Comparison of ENCODE assay signal across 38 cellular contexts in genomic region chr11:37995886-37996285, GRCh38.
"Had no signal": no experiment of that assay in that cellular context is flagged by ENCODE, and none has a peak within 500 bp of the region (broad histone marks: within the 10 kb centered on the region; RNA-seq: fewer than 3 reads in every experiment).

No MANE protein-coding gene starts in this region.

- H3K4me3 ChIP-seq: adrenal gland, body of pancreas, breast epithelium, cardiac muscle cell had no signal

- H3K27ac Mint-ChIP-seq: activated B cell treated with CpG ODN at 0.5 μM for 24 hours; activated CD4-positive, alpha-beta memory T cell treated with anti-CD3 and anti-CD28 coated beads for 36 hours; activated CD4-positive, alpha-beta T cell treated with anti-CD3 and anti-CD28 coated beads, Interleukin-2, amount 10 ng/mL, durations not matched to agents 24 days and 14 days; activated CD8-positive, alpha-beta T cell treated with anti-CD3 and anti-CD28 coated beads for 36 hours; activated naive CD4-positive, alpha-beta T cell treated with anti-CD3 and anti-CD28 coated beads for 36 hours; activated naive CD4-positive, alpha-beta T cell treated with anti-CD3 and anti-CD28 coated beads, Interleukin-2, amount 50 U/mL, for 72 hours; activated naive CD8-positive, alpha-beta T cell treated with anti-CD3 and anti-CD28 coated beads for 36 hours; activated T-cell treated with anti-CD3 and anti-CD28 coated beads, Interleukin-2, amount 50 U/mL, for 72 hours; activated T-helper 1 cell treated with anti-CD3 and anti-CD28 coated beads, Interleukin-12 subunit alpha, Interleukin-12 subunit beta, Interleukin-2, Interleukin-4 antibody, amounts not matched to agents 30 ng/mL and 10 ng/mL and 1 ng/mL, durations not matched to agents 14 hours and 24 hours and 36 hours; activated T-helper 17 cell treated with anti-CD3 and anti-CD28 coated beads, Interleukin-2, amount 50 U/mL, for 72 hours; T-helper 1 cell treated with Interleukin-12 subunit alpha and Interleukin-12 subunit beta and Interleukin-4 antibody, amounts not matched to agents 30 μg/mL and 1 μg/mL, for 36 hours; T-helper 2 cell treated with Interferon-gamma antibody and Interleukin-4, amounts not matched to agents 5 μg/mL and 100 μg/mL, for 36 hours had no signal

- H3K4me1 Mint-ChIP-seq: activated B cell treated with CpG ODN at 0.5 μM for 24 hours; activated CD4-positive, alpha-beta T cell treated with anti-CD3 and anti-CD28 coated beads, Interleukin-2, amount 10 ng/mL, durations not matched to agents 24 days and 14 days; activated naive CD8-positive, alpha-beta T cell treated with anti-CD3 and anti-CD28 coated beads for 36 hours; activated T-helper 17 cell treated with anti-CD3 and anti-CD28 coated beads, Interleukin-2, amount 50 U/mL, for 72 hours; central memory CD8-positive, alpha-beta T cell had no signal

- H3K27ac ChIP-seq: adrenal gland, body of pancreas, brain microvascular endothelial cell, breast epithelium, cardiac muscle cell, VCaP had no signal

- H3K27me3 Mint-ChIP-seq: activated B cell treated with CpG ODN at 0.5 μM for 24 hours; activated CD4-positive, alpha-beta memory T cell treated with anti-CD3 and anti-CD28 coated beads for 36 hours; activated CD4-positive, alpha-beta T cell treated with anti-CD3 and anti-CD28 coated beads, Interleukin-2, amount 10 ng/mL, durations not matched to agents 24 days and 14 days; activated CD8-positive, alpha-beta T cell treated with anti-CD3 and anti-CD28 coated beads for 36 hours; activated naive CD8-positive, alpha-beta T cell treated with anti-CD3 and anti-CD28 coated beads for 36 hours; activated T-helper 17 cell treated with anti-CD3 and anti-CD28 coated beads, Interleukin-2, amount 50 U/mL, for 72 hours; central memory CD8-positive, alpha-beta T cell had no signal

- H3K4me1 ChIP-seq: adrenal gland, body of pancreas, breast epithelium had no signal

- H3K36me3 Mint-ChIP-seq: activated CD4-positive, alpha-beta memory T cell treated with anti-CD3 and anti-CD28 coated beads for 36 hours; activated naive CD4-positive, alpha-beta T cell treated with anti-CD3 and anti-CD28 coated beads, Interleukin-2, amount 50 U/mL, for 72 hours; activated naive CD8-positive, alpha-beta T cell treated with anti-CD3 and anti-CD28 coated beads for 36 hours had no signal

- ATAC-seq: activated CD8-positive, alpha-beta T cell treated with anti-CD3 and anti-CD28 coated beads for 36 hours; activated naive CD4-positive, alpha-beta T cell treated with anti-CD3 and anti-CD28 coated beads, Interleukin-2, amount 50 U/mL, for 72 hours; activated T-cell treated with anti-CD3 and anti-CD28 coated beads, Interleukin-2, amount 50 U/mL, for 4 hours; activated T-cell treated with anti-CD3 and anti-CD28 coated beads, Interleukin-2, amount 50 U/mL, for 72 hours; activated T-helper 17 cell treated with anti-CD3 and anti-CD28 coated beads, Interleukin-2, amount 50 U/mL, for 72 hours; body of pancreas had no signal

- H3K4me3 Mint-ChIP-seq: activated B cell treated with CpG ODN at 0.5 μM for 24 hours; activated CD4-positive, alpha-beta memory T cell treated with anti-CD3 and anti-CD28 coated beads for 36 hours; activated CD4-positive, alpha-beta T cell treated with anti-CD3 and anti-CD28 coated beads, Interleukin-2, amount 10 ng/mL, durations not matched to agents 24 days and 14 days; activated CD8-positive, alpha-beta T cell treated with anti-CD3 and anti-CD28 coated beads for 36 hours; activated naive CD4-positive, alpha-beta T cell treated with anti-CD3 and anti-CD28 coated beads for 36 hours; activated naive CD8-positive, alpha-beta T cell treated with anti-CD3 and anti-CD28 coated beads for 36 hours; activated T-cell treated with anti-CD3 and anti-CD28 coated beads, Interleukin-2, amount 50 U/mL, for 4 hours; activated T-cell treated with anti-CD3 and anti-CD28 coated beads, Interleukin-2, amount 50 U/mL, for 72 hours; activated T-helper 1 cell treated with anti-CD3 and anti-CD28 coated beads, Interleukin-12 subunit alpha, Interleukin-12 subunit beta, Interleukin-2, Interleukin-4 antibody, amounts not matched to agents 30 ng/mL and 10 ng/mL and 1 ng/mL, durations not matched to agents 14 hours and 24 hours and 36 hours; activated T-helper 17 cell treated with anti-CD3 and anti-CD28 coated beads, Interleukin-2, amount 50 U/mL, for 72 hours; central memory CD8-positive, alpha-beta T cell; T-helper 1 cell treated with Interleukin-12 subunit alpha and Interleukin-12 subunit beta and Interleukin-4 antibody, amounts not matched to agents 30 μg/mL and 1 μg/mL, for 36 hours; T-helper 2 cell treated with Interferon-gamma antibody and Interleukin-4, amounts not matched to agents 5 μg/mL and 100 μg/mL, for 36 hours had no signal

- H3K27me3 ChIP-seq: adrenal gland, body of pancreas, brain microvascular endothelial cell, breast epithelium, cardiac muscle cell had no signal

- H3K9me3 ChIP-seq: adrenal gland, body of pancreas had no signal

- H3K36me3 ChIP-seq: adrenal gland, brain microvascular endothelial cell, breast epithelium, cardiac muscle cell had no signal

- DNase-seq: activated B cell treated with CpG ODN at 0.5 μM for 24 hours; activated CD4-positive, alpha-beta memory T cell treated with anti-CD3 and anti-CD28 coated beads for 36 hours; activated CD4-positive, alpha-beta T cell treated with anti-CD3 and anti-CD28 coated beads for 4 hours; activated CD4-positive, alpha-beta T cell treated with anti-CD3 and anti-CD28 coated beads, Interleukin-2, amount 10 ng/mL, durations not matched to agents 24 days and 14 days; activated CD4-positive, alpha-beta T cell treated with anti-CD3 and anti-CD28 coated beads, Interleukin-2, amount 50 U/mL, for 1 hour; activated CD4-positive, alpha-beta T cell treated with anti-CD3 and anti-CD28 coated beads, Interleukin-2, amount 50 U/mL, for 4 hours; activated CD4-positive, CD25-positive, alpha-beta regulatory T cell treated with anti-CD3 and anti-CD28 coated beads, Interleukin-2, amount 50 U/mL, for 72 hours; activated CD8-positive, alpha-beta memory T cell treated with anti-CD3 and anti-CD28 coated beads, Interleukin-2, amount 50 U/mL, for 4 hours; activated CD8-positive, alpha-beta T cell treated with anti-CD3 and anti-CD28 coated beads for 36 hours; activated effector memory CD4-positive, alpha-beta T cell treated with anti-CD3 and anti-CD28 coated beads, Interleukin-2, amount 50 U/mL, for 16 hours; activated gamma-delta T cell treated with Interleukin-2 at 50 U/mL for 16 hours; activated naive CD4-positive, alpha-beta T cell; activated naive CD4-positive, alpha-beta T cell treated with anti-CD3 and anti-CD28 coated beads for 36 hours; activated naive CD4-positive, alpha-beta T cell treated with anti-CD3 and anti-CD28 coated beads, Interleukin-2, amount 50 U/mL, for 16 hours; activated naive CD8-positive, alpha-beta T cell treated with anti-CD3 and anti-CD28 coated beads for 36 hours; activated T-cell treated with anti-CD3 and anti-CD28 coated beads for 4 hours; activated T-cell treated with anti-CD3 and anti-CD28 coated beads, Interleukin-2, amount 50 U/mL, for 1 hour; activated T-cell treated with anti-CD3 and anti-CD28 coated beads, Interleukin-2, amount 50 U/mL, for 4 hours; activated T-cell treated with anti-CD3 and anti-CD28 coated beads, Interleukin-2, amount 50 U/mL, for 72 hours; adrenal gland; amniotic stem cell; aorta; body of pancreas; brain microvascular endothelial cell; caudate nucleus; SW 1271; T-helper 1 cell; T-helper 2 cell; T-helper 9 cell had no signal
